1 cellular context compared by ENCODE assay signal in genomic region chr19:41230067-41230857, GRCh38.
TF ChIP-seq lines count a peak whose summit lies in the region.

No MANE protein-coding gene starts in this region.

TF ChIP-seq in endothelial cell of umbilical vein, 7 proteins besides CTCF, POLR2A, EP300 and RAD21:
- TF ChIP-seq JUN (IDR thresholded peaks at IDR 0.05; ENCODE audit: borderline replicate concordance, insufficient read depth, insufficient read length, low read depth) (no peak), GATA2 (IDR thresholded peaks at IDR 0.05; ENCODE audit: insufficient read depth, insufficient read length, low read depth, low read length) (no peak), MYC (IDR thresholded peaks at IDR 0.05; ENCODE audit: low read depth, low read length) (no peak), FOS (IDR thresholded peaks at IDR 0.05; ENCODE audit: borderline replicate concordance, insufficient read depth, low read length) (no peak), EZH2 (IDR thresholded peaks at IDR 0.05; ENCODE audit: borderline replicate concordance, low read depth, low read length, severe bottlenecking) (no peak), POLR2AphosphoS5 (IDR thresholded peaks at IDR 0.05; ENCODE audit: insufficient read depth, low read depth, low read length) (peak; percentile 54), MAX (IDR thresholded peaks at IDR 0.05; ENCODE audit: insufficient read depth, insufficient read length) (no peak)
